ENCODE assay signal across 18 cellular contexts in the genomic region with DNA sequence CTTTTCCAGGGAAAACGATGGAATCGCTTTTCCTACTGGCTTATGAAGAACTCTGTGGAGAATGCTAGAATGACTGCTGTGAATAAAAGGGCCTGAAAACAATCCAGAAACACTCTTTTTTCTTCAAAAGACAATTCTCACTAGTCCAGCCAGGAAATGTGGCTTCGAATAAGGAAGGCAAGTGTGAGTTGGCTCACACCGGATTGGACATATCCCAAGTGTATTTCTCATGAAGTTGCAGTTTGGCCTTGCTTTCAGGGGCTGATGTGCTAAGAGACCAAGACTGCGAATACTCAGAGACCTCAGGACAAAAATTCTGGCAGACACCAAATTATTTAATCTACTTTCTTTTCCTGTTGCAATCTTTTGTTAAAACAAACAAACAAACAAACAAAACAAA. TPM values are rescaled to one million over a fixed set of nuclear protein-coding genes. Genes with fewer than 3 reads are reported as not detected.
DNase-seq lines count a peak whose midpoint lies in the region; TF ChIP-seq lines count a peak whose summit lies in the region.
"Had no signal": no experiment of that assay in that cellular context is flagged by ENCODE, and none has a peak within 500 bp of the region (broad histone marks: within the 10 kb centered on the region; RNA-seq: fewer than 3 reads in every experiment).

No MANE protein-coding gene starts in this region.

- H3K4me1 ChIP-seq in adipocyte (ENCODE audit: control insufficient read depth, insufficient read depth, low read length) = peaks cover 23% of the 10 kb centered on the region
- peaks cover 0 to 31% (median 0%) of the 10 kb centered on the region in 4 donors for H3K4me1 ChIP-seq in tibial nerve
- no peaks in the 10 kb centered on the region for H3K4me1 ChIP-seq in thyroid gland
- H3K4me1 ChIP-seq: HAP-1 had no signal

- TF ChIP-seq EP300 in tibial nerve (IDR thresholded peaks at IDR 0.05) = peak in 1 of 2 donors; percentile 51

- H3K27ac ChIP-seq in tibial nerve (peak overlapping the region; percentile 40 to 83 (median 53)), thyroid gland (no peak overlapping the region)
- H3K27ac ChIP-seq: C4-2B, HL-60, PC-9 had no signal

- no peaks in the 10 kb centered on the region for H3K4me1 Mint-ChIP-seq in immature natural killer cell
- H3K4me1 Mint-ChIP-seq: activated naive CD4-positive, alpha-beta T cell treated with anti-CD3 and anti-CD28 coated beads, Interleukin-2, amount 10 ng/mL, durations not matched to agents 7 days and 5 days had no signal

- TF ChIP-seq POLR2A in tibial nerve (IDR thresholded peaks at IDR 0.05) = no peak
- TF ChIP-seq POLR2A in thyroid gland (IDR thresholded peaks at IDR 0.05) = no peak

- H3K9me3 ChIP-seq in adipocyte (ENCODE audit: control insufficient read depth, low read length) (no peaks in the 10 kb centered on the region), tibial nerve (no peaks in the 10 kb centered on the region), thyroid gland (no peaks in the 10 kb centered on the region)
- H3K9me3 ChIP-seq: HAP-1 had no signal

- H3K4me3 Mint-ChIP-seq in immature natural killer cell = no peak overlapping the region
- H3K4me3 Mint-ChIP-seq: activated naive CD4-positive, alpha-beta T cell treated with anti-CD3 and anti-CD28 coated beads, Interleukin-2, amount 10 ng/mL, durations not matched to agents 7 days and 5 days had no signal

- H3K36me3 ChIP-seq in adipocyte (ENCODE audit: control insufficient read depth, insufficient read depth, low read length, severe bottlenecking) (no peaks in the 10 kb centered on the region), tibial nerve (no peaks in the 10 kb centered on the region), thyroid gland (no peaks in the 10 kb centered on the region)
- H3K36me3 ChIP-seq: HAP-1 had no signal

- H3K36me3 Mint-ChIP-seq in immature natural killer cell = no peaks in the 10 kb centered on the region
- H3K36me3 Mint-ChIP-seq: activated naive CD4-positive, alpha-beta T cell treated with anti-CD3 and anti-CD28 coated beads, Interleukin-2, amount 10 ng/mL, durations not matched to agents 7 days and 5 days had no signal

- DNase-seq in adipocyte (ENCODE audit: low read depth) (no peak), fibroblast of pulmonary artery (ENCODE audit: low read depth) (peak; percentile 81), midbrain (lab: John Stamatoyannopoulos, UW) (peak; percentile 53), tibial nerve (ENCODE audit: low spot score in 2 of 2) (peak in 1 of 2 donors; percentile 41), thyroid gland (no peak), immature natural killer cell (no peak)
- no peak for DNase-seq in activated CD4-positive, alpha-beta T cell treated with anti-CD3 and anti-CD28 coated beads for 1 hour
- DNase-seq: activated CD4-positive, CD25-positive, alpha-beta regulatory T cell; activated naive CD4-positive, alpha-beta T cell treated with anti-CD3 and anti-CD28 coated beads, Interleukin-2, amount 10 ng/mL, durations not matched to agents 7 days and 5 days; cerebellar nuclear complex; DMS79; NCI-H2029; NCI-H69; PC-9; small intestine had no signal

- H3K27me3 ChIP-seq in adipocyte (replicated peaks; ENCODE audit: control insufficient read depth, insufficient read depth, low read length) (no peaks in the 10 kb centered on the region), tibial nerve (no peaks in the 10 kb centered on the region), thyroid gland (no peaks in the 10 kb centered on the region)

- H3K9me3 Mint-ChIP-seq in immature natural killer cell = peaks cover 0 to 39% (median 14%) of the 10 kb centered on the region in 6 donors

- WGBS in tibial nerve, 2 donors = 20 to 30% methylated on average over 5 of the region's 5 CpGs
- WGBS in thyroid gland, 2 donors = 69 to 82% methylated on average over 5 of the region's 5 CpGs

- H3K9ac ChIP-seq in adipocyte (ENCODE audit: low read length) = peak overlapping the region; percentile 5

- TF ChIP-seq CTCF in fibroblast of pulmonary artery (IDR thresholded peaks at IDR 0.05; ENCODE audit: low read length, missing control alignments) = no peak
- TF ChIP-seq CTCF in tibial nerve (IDR thresholded peaks at IDR 0.05) = no peak
- TF ChIP-seq CTCF in thyroid gland (IDR thresholded peaks at IDR 0.05) = no peak

- no peaks in the 10 kb centered on the region for H3K27me3 Mint-ChIP-seq in immature natural killer cell (ENCODE audit: low read depth in 3 of 3)
- H3K27me3 Mint-ChIP-seq: activated naive CD4-positive, alpha-beta T cell treated with anti-CD3 and anti-CD28 coated beads, Interleukin-2, amount 10 ng/mL, durations not matched to agents 7 days and 5 days had no signal

- peak overlapping the region; percentile 14 for H3K4me3 ChIP-seq in adipocyte (ENCODE audit: low read length)
- no peak overlapping the region for H3K4me3 ChIP-seq in fibroblast of pulmonary artery (replicated peaks; ENCODE audit: low read depth, low read length)
- no peak overlapping the region for H3K4me3 ChIP-seq in tibial nerve
- no peak overlapping the region for H3K4me3 ChIP-seq in thyroid gland (replicated peaks in 1 of 3)
- H3K4me3 ChIP-seq: HAP-1, PC-9 had no signal

- intact Hi-C loops in thyroid gland (cut with DNase I) = no loop called here

- H3K27ac Mint-ChIP-seq in immature natural killer cell = no peak overlapping the region
- H3K27ac Mint-ChIP-seq: activated naive CD4-positive, alpha-beta T cell treated with anti-CD3 and anti-CD28 coated beads, Interleukin-2, amount 10 ng/mL, durations not matched to agents 7 days and 5 days had no signal

RNA-seq across cellular contexts. Expression of a gene that starts 54.0 kb away (rescaled TPM):
- 10 to 100 TPM; 12.3 to 17.7 (median 14.2) TPM for total RNA-seq in tibial nerve
- 1 to 10 TPM; 1.8 to 3.1 (median 2.8) TPM for total RNA-seq in thyroid gland
- polyA plus RNA-seq in immature natural killer cell = not detected

Comparison
In these comparisons a context has a peak if more than half of its experiments do, and no peak if none do; other contexts are left out.
1. DNase-seq: peak in fibroblast of pulmonary artery (single experiment) and midbrain (single experiment); none in adipocyte (single experiment), thyroid gland (0 of 2), activated CD4-positive, alpha-beta T cell treated with anti-CD3 and anti-CD28 coated beads for 1 hour (single experiment) and immature natural killer cell (0 of 3).
2. H3K27ac ChIP-seq: peak in tibial nerve (4 of 4); none in thyroid gland (0 of 3).